ENCODE assay signal across 9 cellular contexts in the genomic region with DNA sequence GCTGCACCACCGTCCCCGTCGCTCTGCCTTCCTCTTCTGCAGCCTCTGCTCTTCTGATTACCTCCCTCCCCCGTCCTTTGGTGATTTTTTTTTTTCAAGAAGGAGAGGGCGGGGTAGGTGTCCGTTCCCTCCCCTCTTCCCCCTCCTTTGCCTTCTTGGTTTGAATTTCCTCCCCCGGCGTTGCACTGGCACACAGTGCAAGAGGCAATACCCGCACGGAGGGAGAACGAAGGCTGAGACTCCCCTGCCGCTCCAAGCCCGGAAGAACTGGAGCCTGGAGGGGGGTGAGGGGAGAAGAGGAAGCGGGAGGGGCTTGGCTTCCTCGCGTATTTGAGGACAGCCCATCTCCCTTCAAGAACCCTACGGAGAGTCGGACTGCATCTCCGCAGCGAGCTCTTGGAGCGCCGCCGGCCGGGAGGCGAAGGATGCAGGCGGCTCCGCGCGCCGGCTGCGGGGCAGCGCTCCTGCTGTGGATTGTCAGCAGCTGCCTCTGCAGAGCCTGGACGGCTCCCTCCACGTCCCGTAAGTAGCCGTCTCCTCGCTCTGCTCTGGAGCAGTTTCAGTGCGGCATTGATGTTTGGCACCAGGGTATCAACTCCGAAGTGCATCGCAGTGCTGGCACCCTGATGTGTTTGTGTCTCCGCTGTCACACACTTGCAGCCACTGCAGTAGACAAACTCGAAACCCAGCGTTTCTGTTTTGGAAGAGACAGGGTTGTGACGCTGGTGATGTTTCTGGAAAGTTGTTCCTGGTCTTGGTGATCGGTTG. TPM values are rescaled to one million over a fixed set of nuclear protein-coding genes. Genes with fewer than 3 reads are reported as not detected.
A peak's percentile ranks its signal among the peaks of the same experiment; 100 is the strongest.
DNase-seq lines count a peak whose midpoint lies in the region; ATAC-seq, FAIRE-seq and TF ChIP-seq lines count a peak whose summit lies in the region.
"Had no signal": no experiment of that assay in that cellular context is flagged by ENCODE, and none has a peak within 500 bp of the region (broad histone marks: within the 10 kb centered on the region; RNA-seq: fewer than 3 reads in every experiment).

Gene CNTNAP2, plus strand, starts transcription at position 350 of the 768 bp plus-strand sequence. Its CDS starts 76 bp downstream, at position 426.

- no peak for FAIRE-seq in GM19239 (lab: Jason Lieb, UNC)

- DNase-seq in AG20443 (ENCODE audit: low spot score) (peak; percentile 19), Peyer's patch (no peak), mesothelial cell of epicardium (ENCODE audit: low spot score in 2 of 2, unreplicated experiment in 2 of 2) (peak; percentile 24 to 55), aorta (no peak), GM19239 (ENCODE audit: insufficient read length, low spot score) (no peak)
- DNase-seq in effector memory CD8-positive, alpha-beta T cell, result no peak

- H3K9me3 ChIP-seq in Peyer's patch, result no peaks in the 10 kb centered on the region
- no peaks in the 10 kb centered on the region for H3K9me3 ChIP-seq in aorta (ENCODE audit: control insufficient read depth, low read length)
- H3K9me3 ChIP-seq: adrenal gland had no signal

- intact Hi-C loops in aorta (cut with DNase I), result no loop called here

- peak within 1 kb of the TSS; percentile 16 to 54 for H3K4me3 Mint-ChIP-seq in effector memory CD8-positive, alpha-beta T cell
- peak within 1 kb of the TSS; percentile 86 for H3K4me3 Mint-ChIP-seq in mesothelial cell of epicardium

- H3K4me1 ChIP-seq in Peyer's patch (peaks cover 0 to 8% (median 0%) of the 10 kb centered on the region in 4 donors), aorta (ENCODE audit: control insufficient read depth in 1 of 2, insufficient read depth in 2 of 2, low read length in 2 of 2) (no peaks in the 10 kb centered on the region)

- TF ChIP-seq CTCF in Peyer's patch (IDR thresholded peaks at IDR 0.05) (no peak), mesothelial cell of epicardium (IDR thresholded peaks at IDR 0.05; ENCODE audit: unreplicated experiment) (no peak)

- no peaks in the 10 kb centered on the region for H3K27me3 ChIP-seq in Peyer's patch
- H3K27me3 ChIP-seq in aorta (ENCODE audit: control insufficient read depth in 1 of 2, insufficient read depth in 2 of 2, low read length in 1 of 2), result no peaks in the 10 kb centered on the region

- no peak within 1 kb of the TSS for H3K27ac ChIP-seq in Peyer's patch
- H3K27ac ChIP-seq in aorta (ENCODE audit: low read depth in 1 of 2, low read length in 2 of 2), result no peak within 1 kb of the TSS
- H3K27ac ChIP-seq: adrenal gland had no signal

- no peak for TF ChIP-seq POLR2A in Peyer's patch (IDR thresholded peaks at IDR 0.05)

- peaks cover 0 to 6% of the 10 kb centered on the region in 2 donors for H3K4me1 Mint-ChIP-seq in effector memory CD8-positive, alpha-beta T cell (ENCODE audit: low read depth in 2 of 2)
- H3K4me1 Mint-ChIP-seq in mesothelial cell of epicardium, result peaks cover 8% of the 10 kb centered on the region

- H3K4me3 ChIP-seq in Peyer's patch (peak within 1 kb of the TSS in 3 of 4 donors; percentile 1 to 39 (median 22)), aorta (ENCODE audit: low read length in 2 of 2) (peak within 1 kb of the TSS in 1 of 2 donors; percentile 40)

- H3K9me3 Mint-ChIP-seq in effector memory CD8-positive, alpha-beta T cell, result no peaks in the 10 kb centered on the region
- H3K9me3 Mint-ChIP-seq in mesothelial cell of epicardium, result no peaks in the 10 kb centered on the region

- H3K27ac Mint-ChIP-seq in effector memory CD8-positive, alpha-beta T cell, result no peak within 1 kb of the TSS
- peak within 1 kb of the TSS; percentile 50 for H3K27ac Mint-ChIP-seq in mesothelial cell of epicardium

- 0 to 1% methylated on average over 40 to 45 of the region's 45 CpGs for WGBS in aorta, 2 donors

- H3K27me3 Mint-ChIP-seq in effector memory CD8-positive, alpha-beta T cell, result peaks cover 4 to 33% of the 10 kb centered on the region in 2 donors
- H3K27me3 Mint-ChIP-seq in mesothelial cell of epicardium (ENCODE audit: low read depth), result peaks cover 56% of the 10 kb centered on the region

- peak; percentile 11 for ATAC-seq in HG02981 (IDR thresholded peaks at IDR 0.05; ENCODE audit: unreplicated experiment)
- no peak for ATAC-seq in effector memory CD8-positive, alpha-beta T cell (replicated peaks)
- peak; percentile 44 for ATAC-seq in aorta (ENCODE audit: low FRiP score)
- ATAC-seq in GM19328 (IDR thresholded peaks at IDR 0.05; ENCODE audit: unreplicated experiment), result no peak

- H3K36me3 Mint-ChIP-seq in effector memory CD8-positive, alpha-beta T cell (ENCODE audit: insufficient read depth), result no peaks in the 10 kb centered on the region
- no peaks in the 10 kb centered on the region for H3K36me3 Mint-ChIP-seq in mesothelial cell of epicardium

- H3K36me3 ChIP-seq in Peyer's patch (no peaks in the 10 kb centered on the region), aorta (ENCODE audit: control insufficient read depth in 1 of 2, insufficient read depth in 2 of 2, low read length in 1 of 2) (no peaks in the 10 kb centered on the region)
- H3K36me3 ChIP-seq: adrenal gland had no signal

RNA-seq across cellular contexts. Expression of gene CNTNAP2, which starts in this region (rescaled TPM):
- total RNA-seq in Peyer's patch (1 to 10 TPM; 1.5 to 4.9 (median 3.6) TPM), mesothelial cell of epicardium (3.9 to 4.5 TPM (median 4.2 TPM) in 3 replicates), aorta (not detected)
- polyA plus RNA-seq in aorta, result not detected

Comparison
In these comparisons a context has a peak if more than half of its experiments do, and no peak if none do; other contexts are left out.
1. Peak in ATAC-seq in aorta; RNA of the gene not detected or under 1 TPM.
2. DNase-seq: peak in AG20443 (single experiment) and mesothelial cell of epicardium (2 of 2); none in Peyer's patch (0 of 3), effector memory CD8-positive, alpha-beta T cell (0 of 3), aorta (0 of 2) and GM19239 (single experiment).